8 cellular contexts compared by ENCODE assay signal in genomic region chr1:182789138-182790076, GRCh38. TPM values are rescaled to one million over a fixed set of nuclear protein-coding genes. Genes with fewer than 3 reads are reported as not detected.
A peak's percentile ranks its signal among the peaks of the same experiment; 100 is the strongest.
DNase-seq lines count a peak whose midpoint lies in the region; ATAC-seq, FAIRE-seq and TF ChIP-seq lines count a peak whose summit lies in the region.

A gene with protein sequence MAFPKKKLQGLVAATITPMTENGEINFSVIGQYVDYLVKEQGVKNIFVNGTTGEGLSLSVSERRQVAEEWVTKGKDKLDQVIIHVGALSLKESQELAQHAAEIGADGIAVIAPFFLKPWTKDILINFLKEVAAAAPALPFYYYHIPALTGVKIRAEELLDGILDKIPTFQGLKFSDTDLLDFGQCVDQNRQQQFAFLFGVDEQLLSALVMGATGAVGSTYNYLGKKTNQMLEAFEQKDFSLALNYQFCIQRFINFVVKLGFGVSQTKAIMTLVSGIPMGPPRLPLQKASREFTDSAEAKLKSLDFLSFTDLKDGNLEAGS (plus strand): TSS chr1:182789773. CDS start chr1:182794372, 4,599 bp downstream.

- no peak for FAIRE-seq in A549 (lab: Jason Lieb, UNC)

- peak; percentile 47 to 68 for DNase-seq in A549 (ENCODE audit: low read depth in 1 of 2, low spot score in 1 of 2)
- DNase-seq in NCI-H2196 (lab: John Stamatoyannopoulos, UW; ENCODE audit: unreplicated experiment), result peak; percentile 78
- DNase-seq in activated CD4-positive, CD25-positive, alpha-beta regulatory T cell (lab: John Stamatoyannopoulos, UW), result peak; percentile 66 to 74 (median 72)
- peak; percentile 87 for DNase-seq in central memory CD4-positive, alpha-beta T cell
- no peak for DNase-seq in kidney epithelial cell (ENCODE audit: low read depth)
- peak; percentile 51 to 70 for DNase-seq in stimulated activated CD4-positive, alpha-beta T cell treated with anti-CD3 and anti-CD28 coated beads, Interleukin-1b, Interleukin-23, amount 100 ng/mL, for 1 hour (ENCODE audit: low read depth in 2 of 2)

- WGBS in A549 (ENCODE audit: missing lambda C conversion rate), result 4% methylated on average over 53 of the region's 93 CpGs

- peaks cover 5% of the 10 kb centered on the region for H3K27me3 ChIP-seq in kidney epithelial cell (ENCODE audit: control insufficient read depth, insufficient read depth, low read length)

- TF ChIP-seq CTCF in A549 (IDR thresholded peaks at IDR 0.05), result no peak
- TF ChIP-seq CTCF in kidney epithelial cell (IDR thresholded peaks at IDR 0.05; ENCODE audit: insufficient read depth, low read length, poor library complexity, severe bottlenecking), result no peak

- CTCF ChIA-PET in A549 (lab: Yijun Ruan, JAX), result interaction anchor here (1.2 to 13.8 kb wide), 3 partner anchors 9 to 192 kb away, joined by 4 to 415 read pairs (median 4); partner anchors contain the start of gene RGS16

- H3K4me3 ChIP-seq in A549 (peak within 1 kb of the TSS; percentile 52), kidney epithelial cell (ENCODE audit: low read depth, low read length) (peak within 1 kb of the TSS; percentile 60)

- H3K27ac ChIP-seq in A549, result peak within 1 kb of the TSS; percentile 64 to 79

- H3K4me1 ChIP-seq in A549, result no peaks in the 10 kb centered on the region

- TF ChIP-seq RAD21 in A549 (conservative IDR thresholded peaks at IDR 0.05 in 1 of 2, IDR thresholded peaks at IDR 0.05 in 1 of 2), result no peak

- peak; percentile 54 for TF ChIP-seq POLR2A in A549 (IDR thresholded peaks at IDR 0.05; ENCODE audit: low read length)

- no peaks in the 10 kb centered on the region for H3K36me3 ChIP-seq in kidney epithelial cell (ENCODE audit: control insufficient read depth, insufficient read depth, low read length)

- TF ChIP-seq EP300 in A549 (IDR thresholded peaks at IDR 0.05), result no peak

- POLR2A ChIA-PET in A549 (lab: Yijun Ruan, JAX), result no interaction called here

- H3K9me3 ChIP-seq in A549, result no peaks in the 10 kb centered on the region

- ATAC-seq in A549 (peak; percentile 87 to 92), GM18861 (IDR thresholded peaks at IDR 0.05; ENCODE audit: unreplicated experiment) (peak; percentile 77), HG03066 (IDR thresholded peaks at IDR 0.05; ENCODE audit: low read depth, unreplicated experiment) (peak; percentile 94)

- peak within 1 kb of the TSS; percentile 92 for H3K4me2 ChIP-seq in A549

TF ChIP-seq in A549, 52 proteins besides CTCF, POLR2A, EP300 and RAD21 (continues in another document):
- TF ChIP-seq ZNF302 (CRISPR knock-in tag; IDR thresholded peaks at IDR 0.05), result no peak
- no peak for TF ChIP-seq MAFK (IDR thresholded peaks at IDR 0.05; ENCODE audit: partially characterized antibody)
- peak; percentile 70 for TF ChIP-seq USF2 (IDR thresholded peaks at IDR 0.05)
- peak; percentile 28; the same call in 1 of the 2 replicates for TF ChIP-seq NPAS2 (CRISPR knock-in tag; IDR thresholded peaks at IDR 0.05; ENCODE audit: borderline replicate concordance)
- no peak for TF ChIP-seq RARB (CRISPR knock-in tag; IDR thresholded peaks at IDR 0.05)
- peak; percentile 95 for TF ChIP-seq E2F6 (IDR thresholded peaks at IDR 0.05; ENCODE audit: borderline replicate concordance, low read depth)
- TF ChIP-seq PHF8 (IDR thresholded peaks at IDR 0.05; ENCODE audit: borderline replicate concordance, low read depth), result no peak
- TF ChIP-seq NFE2L2 (conservative IDR thresholded peaks at IDR 0.05; ENCODE audit: low read length), result no peak
- no peak for TF ChIP-seq TP53 (CRISPR knock-in tag; IDR thresholded peaks at IDR 0.05)
- TF ChIP-seq ESRRA (IDR thresholded peaks at IDR 0.05; ENCODE audit: borderline replicate concordance, low read length), result no peak
- no peak for TF ChIP-seq ZSCAN20 (CRISPR knock-in tag; IDR thresholded peaks at IDR 0.05)
- TF ChIP-seq MYC (IDR thresholded peaks at IDR 0.05; ENCODE audit: borderline replicate concordance, low read length), result no peak; the same call in 1 of the 2 replicates
- TF ChIP-seq HEYL (CRISPR knock-in tag; IDR thresholded peaks at IDR 0.05), result no peak
- TF ChIP-seq SREBF2 (IDR thresholded peaks at IDR 0.05), result no peak
- no peak for TF ChIP-seq HOXB13 (CRISPR knock-in tag; IDR thresholded peaks at IDR 0.05; ENCODE audit: low read depth)
- TF ChIP-seq POLR2AphosphoS2 (conservative IDR thresholded peaks at IDR 0.05; ENCODE audit: low read length), result no peak
- no peak for TF ChIP-seq GATA3 (IDR thresholded peaks at IDR 0.05; ENCODE audit: borderline replicate concordance)
- TF ChIP-seq KDM5A (IDR thresholded peaks at IDR 0.05), result no peak
- TF ChIP-seq, protein P1, sequence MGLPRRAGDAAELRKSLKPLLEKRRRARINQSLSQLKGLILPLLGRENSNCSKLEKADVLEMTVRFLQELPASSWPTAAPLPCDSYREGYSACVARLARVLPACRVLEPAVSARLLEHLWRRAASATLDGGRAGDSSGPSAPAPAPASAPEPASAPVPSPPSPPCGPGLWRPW (IDR thresholded peaks at IDR 0.05), result no peak
- TF ChIP-seq RNF2 (IDR thresholded peaks at IDR 0.05; ENCODE audit: borderline replicate concordance, low read depth), result peak; percentile 89; the same call in 1 of the 2 replicates
- TF ChIP-seq MAX (IDR thresholded peaks at IDR 0.05), result peak; percentile 95
- TF ChIP-seq JUN (IDR thresholded peaks at IDR 0.05), result peak in 1 of 2 experiments; percentile 49; a peak in 1 of 5 replicates
- no peak for TF ChIP-seq FOXS1 (CRISPR knock-in tag; IDR thresholded peaks at IDR 0.05)
- no peak for TF ChIP-seq HMGXB4 (CRISPR knock-in tag; IDR thresholded peaks at IDR 0.05; ENCODE audit: borderline replicate concordance)
- TF ChIP-seq CEBPB (IDR thresholded peaks at IDR 0.05), result no peak
- TF ChIP-seq RFX5 (IDR thresholded peaks at IDR 0.05), result no peak
- no peak for TF ChIP-seq BHLHE40 (IDR thresholded peaks at IDR 0.05; ENCODE audit: low read depth, low read length)
- TF ChIP-seq CBX8 (IDR thresholded peaks at IDR 0.05), result peak; percentile 59; the same call in 1 of the 2 replicates
- no peak for TF ChIP-seq SMC3 (IDR thresholded peaks at IDR 0.05)
- TF ChIP-seq MAZ (IDR thresholded peaks at IDR 0.05; ENCODE audit: borderline replicate concordance, low read depth, low read length), result no peak
- TF ChIP-seq BCL3 (IDR thresholded peaks at IDR 0.05), result no peak
- TF ChIP-seq CBX2 (IDR thresholded peaks at IDR 0.05; ENCODE audit: borderline replicate concordance, low read depth), result no peak
- TF ChIP-seq HDAC2 (IDR thresholded peaks at IDR 0.05), result no peak
- TF ChIP-seq EHMT2 (IDR thresholded peaks at IDR 0.05; ENCODE audit: low read depth), result no peak

RNA-seq across cellular contexts. Expression of the gene that starts here (rescaled TPM):
- polyA plus RNA-seq in A549 (2011; rRNA removed) (1.0 and 1.3 TPM in 2 replicates), A549 (2017; fragmentation: RNase III; extraction: RNeasy Plus Mini Kit Qiagen cat#74134 plus additional on column Dnase treatment) (0.66 to 0.80 TPM (median 0.70 TPM) in 3 replicates)
- polyA plus RNA-seq in A549 (2012; cell fraction: cytosol; rRNA removed), result 0.12 and 0.22 TPM in 2 replicates
- polyA plus RNA-seq in A549 (2012; cell fraction: nucleus; rRNA removed), result 0.12 and 0.42 TPM in 2 replicates
- polyA minus RNA-seq in A549 (2011; rRNA and poly(A)+ RNA removed), result 0.25 and 0.78 TPM in 2 replicates
- total RNA-seq in kidney epithelial cell, result 2.0 and 2.3 TPM in 2 replicates
